ENCODE assay signal across 16 cellular contexts in genomic region chr5:5363045-5363444, GRCh38. TPM values are rescaled to one million over a fixed set of nuclear protein-coding genes. Genes with fewer than 3 reads are reported as not detected.
DNase-seq lines count a peak whose midpoint lies in the region; ATAC-seq, FAIRE-seq and TF ChIP-seq lines count a peak whose summit lies in the region.
"Had no signal": no experiment of that assay in that cellular context is flagged by ENCODE, and none has a peak within 500 bp of the region (broad histone marks: within the 10 kb centered on the region; RNA-seq: fewer than 3 reads in every experiment).

No MANE protein-coding gene starts in this region.

- TF ChIP-seq EP300 in HepG2 (IDR thresholded peaks at IDR 0.05; ENCODE audit: low read depth in 2 of 2, low read length in 2 of 2) (peak in 1 of 2 experiments; percentile 44; a peak in 2 of 4 replicates), HepG2 (CRISPR knock-in tag; IDR thresholded peaks at IDR 0.05; ENCODE audit: borderline replicate concordance) (no peak), SK-N-SH (IDR thresholded peaks at IDR 0.05; ENCODE audit: borderline replicate concordance in 1 of 2, low read depth in 1 of 2, low read length in 1 of 2) (no peak)

- in situ Hi-C loops in GM13977 (cut with MboI; ENCODE audit: low pct_unique_long_range_greater_than_20kb, low sequenced_read_pairs, unreplicated experiment) = no loop called here
- in situ Hi-C loops in HepG2 (cut with HindIII; ENCODE audit: extremely low pct_ligation_motif_present, low pct_unique_long_range_greater_than_20kb) = no loop called here

- FAIRE-seq in HepG2 (lab: Jason Lieb, UNC) = no peak

- H3K9ac ChIP-seq in HepG2 (ENCODE audit: insufficient read depth, low read depth, low read length) (no peak overlapping the region), SK-N-SH (no peak overlapping the region)
- H3K9ac ChIP-seq: KMS-11 had no signal

- H3K4me2 ChIP-seq in HepG2 (ENCODE audit: low read depth, low read length) = no peak overlapping the region
- no peak overlapping the region for H3K4me2 ChIP-seq in SK-N-SH
- H3K4me2 ChIP-seq: KMS-11 had no signal

- CTCF ChIA-PET in HepG2 (lab: Yijun Ruan, JAX; ENCODE audit: low intra/inter-chr PET ratio, low total read pairs) = no interaction called here
- CTCF ChIA-PET in SK-N-SH (lab: Yijun Ruan, JAX) = interaction anchor here (1.3 kb wide), 1 partner anchor 33 kb away, joined by 3 read pairs; no protein-coding TSS in a partner anchor

- H3K27ac ChIP-seq in SJSA1 (peak overlapping the region; percentile 23), HepG2 (ENCODE audit: extremely low read length, insufficient read depth, low read length) (peak overlapping the region; percentile 10), SK-N-SH (ENCODE audit: low read depth in 2 of 2, low read length in 1 of 2) (no peak overlapping the region)
- H3K27ac ChIP-seq: KMS-11 had no signal

- H2AFZ ChIP-seq in HepG2 (ENCODE audit: low read length) (no peak overlapping the region), SK-N-SH (ENCODE audit: low read depth) (no peak overlapping the region)

- H3K4me3 ChIP-seq in SJSA1 (no peak overlapping the region), HepG2 (replicated peaks in 1 of 3; ENCODE audit: insufficient read depth in 1 of 3, low read depth in 2 of 3, low read length in 3 of 3) (no peak overlapping the region), SK-N-SH (ENCODE audit: low read depth in 2 of 2, low read length in 1 of 2) (no peak overlapping the region)

- TF ChIP-seq POLR2A in HepG2 (IDR thresholded peaks at IDR 0.05; ENCODE audit: insufficient read depth in 1 of 2, low read depth in 2 of 2, low read length in 2 of 2) = no peak

- BruUV-seq in HepG2 (replicated peaks; lab: Mats Ljungman, UMichigan) = no TSS peak

- H3K9me2 ChIP-seq in SK-N-SH = no peaks in the 10 kb centered on the region

- no peaks in the 10 kb centered on the region for H3K9me3 ChIP-seq in SJSA1 (replicated peaks)
- H3K9me3 ChIP-seq in HepG2 (ENCODE audit: low read length) = no peaks in the 10 kb centered on the region
- no peaks in the 10 kb centered on the region for H3K9me3 ChIP-seq in SK-N-SH

- H3K27me3 ChIP-seq in SJSA1 (replicated peaks) (no peaks in the 10 kb centered on the region), HepG2 (ENCODE audit: control insufficient read depth in 1 of 2, insufficient read depth in 2 of 2, low read length in 2 of 2) (no peaks in the 10 kb centered on the region), SK-N-SH (ENCODE audit: insufficient read depth) (no peaks in the 10 kb centered on the region)

- no peak for ATAC-seq in HepG2

- intact Hi-C loops in HepG2 (cut with micrococcal nuclease; ENCODE audit: unreplicated experiment) = loop anchor here (5.0 kb wide), 1 partner anchor 59 kb away; the partner anchor contains the start of gene ICE1

- no peaks in the 10 kb centered on the region for H3F3A ChIP-seq in SK-N-SH (replicated peaks; ENCODE audit: insufficient read depth)

- no peak for TF ChIP-seq RAD21 in HepG2 (CRISPR knock-in tag; IDR thresholded peaks at IDR 0.05)
- TF ChIP-seq RAD21 in SK-N-SH (IDR thresholded peaks at IDR 0.05; ENCODE audit: low read length) = no peak

- no peaks in the 10 kb centered on the region for H4K20me1 ChIP-seq in HepG2 (ENCODE audit: insufficient read depth, low read length)
- H4K20me1 ChIP-seq in SK-N-SH (ENCODE audit: insufficient read depth) = no peaks in the 10 kb centered on the region

- POLR2A ChIA-PET in HepG2 (lab: Yijun Ruan, JAX) = interaction anchor here (3.8 kb wide), 1 partner anchor 13 kb away, joined by 43 read pairs; no protein-coding TSS in a partner anchor
- POLR2A ChIA-PET in SK-N-SH (lab: Yijun Ruan, JAX) = no interaction called here

- H3K79me2 ChIP-seq in HepG2 (ENCODE audit: insufficient read depth, low read length) (no peaks in the 10 kb centered on the region), SK-N-SH (ENCODE audit: insufficient read depth) (no peaks in the 10 kb centered on the region)

- DNase-seq in GM13977 (ENCODE audit: low spot score) = peak; percentile 23
- DNase-seq in MV-4-11 (lab: John Stamatoyannopoulos, UW) = peak; percentile 58
- peak in 1 of 2 experiments; percentile 66 for DNase-seq in SJSA1 (ENCODE audit: low read depth in 1 of 2, low spot score in 2 of 2)
- DNase-seq in HepG2 (ENCODE audit: low spot score) = peak; percentile 39
- DNase-seq in activated CD8-positive, alpha-beta memory T cell treated with anti-CD3 and anti-CD28 coated beads, Interleukin-2, amount 50 U/mL, for 4 hours = no peak
- DNase-seq in SK-N-SH = no peak
- DNase-seq in NCI-H1417 treated with DMSO at 0.1 percent for 48 hours (lab: John Stamatoyannopoulos, UW) = no peak
- no peak for DNase-seq in HuH-7.5 (ENCODE audit: low spot score)
- DNase-seq: ACHN, AML-193, COR-L47, H7, NCI-H1930, NCI-H526 treated with DMSO at 0.1 percent for 48 hours, SHP77 treated with DMSO at 0.1 percent for 48 hours had no signal

- H3K36me3 ChIP-seq in SJSA1 = no peaks in the 10 kb centered on the region
- no peaks in the 10 kb centered on the region for H3K36me3 ChIP-seq in HepG2 (replicated peaks in 1 of 2; ENCODE audit: control insufficient read depth in 1 of 2, insufficient read depth in 2 of 2, low read length in 2 of 2)
- no peaks in the 10 kb centered on the region for H3K36me3 ChIP-seq in SK-N-SH (replicated peaks in 1 of 2; ENCODE audit: control insufficient read depth in 1 of 2, insufficient read depth in 2 of 2, low read length in 1 of 2)

- 80% methylated on average over 3 of the region's 3 CpGs for WGBS in HepG2 (ENCODE audit: low lambda C conversion rate)
- WGBS in SK-N-SH (ENCODE audit: low lambda C conversion rate) = 61% methylated on average over 3 of the region's 3 CpGs

- TF ChIP-seq CTCF in GM13977 (IDR thresholded peaks at IDR 0.05; ENCODE audit: extremely low read depth, insufficient read depth, missing control alignments) = no peak
- no peak for TF ChIP-seq CTCF in HepG2 (CRISPR knock-in tag; IDR thresholded peaks at IDR 0.05)
- TF ChIP-seq CTCF in SK-N-SH (IDR thresholded peaks at IDR 0.05) = no peak

- H3K4me1 ChIP-seq in SJSA1 (replicated peaks) (peaks cover 36% of the 10 kb centered on the region), HepG2 (ENCODE audit: insufficient read depth, low read length) (peaks cover 69% of the 10 kb centered on the region), SK-N-SH (ENCODE audit: control insufficient read depth in 1 of 2, insufficient read depth in 2 of 2, low read depth in 1 of 2, low read length in 1 of 2) (peaks cover 0 to 2% of the 10 kb centered on the region in 2 experiments; a peak in 1 of 4 replicates)

TF ChIP-seq in SK-N-SH, 30 proteins besides CTCF, POLR2A, EP300 and RAD21 (continues in another document):
- no peak for TF ChIP-seq POLR2AphosphoS5 (IDR thresholded peaks at IDR 0.05; ENCODE audit: low read depth, low read length)
- no peak for TF ChIP-seq FOXJ3 (CRISPR knock-in tag; IDR thresholded peaks at IDR 0.05)
- TF ChIP-seq FOSL2 (IDR thresholded peaks at IDR 0.05; ENCODE audit: borderline replicate concordance, low read depth) = no peak
- no peak for TF ChIP-seq RFX5 (IDR thresholded peaks at IDR 0.05; ENCODE audit: low read length)
- no peak for TF ChIP-seq SMC3 (IDR thresholded peaks at IDR 0.05; ENCODE audit: low read depth, low read length)
- TF ChIP-seq TEAD4 (IDR thresholded peaks at IDR 0.05; ENCODE audit: borderline replicate concordance, insufficient read depth) = no peak

RNA-seq across cellular contexts. Expression of gene ICE1, which starts 59.4 kb away (rescaled TPM):
- 25.4 and 32.8 TPM in 2 replicates for total RNA-seq in SJSA1 (2014; rRNA removed; shearing (Covaris generic))
- 27.6 and 35.2 TPM in 2 replicates for total RNA-seq in HepG2 (2016; rRNA removed; fragmentation: Illumina TruSeq; extraction: Trizol)
- total RNA-seq in HepG2 (2016; cell fraction: cytosol; rRNA removed; fragmentation: Illumina TruSeq; extraction: Trizol; ENCODE audit: low read depth) = 4.0 and 4.2 TPM in 2 replicates
- total RNA-seq in HepG2 (2016; cell fraction: insoluble cytoplasmic fraction; rRNA removed; fragmentation: Illumina TruSeq; extraction: Trizol) = 25.8 and 33.2 TPM in 2 replicates
- total RNA-seq in HepG2 (2016; cell fraction: membrane; rRNA removed; fragmentation: Illumina TruSeq; extraction: Trizol) = 8.7 and 9.3 TPM in 2 replicates
- 47.9 and 48.8 TPM in 2 replicates for total RNA-seq in HepG2 (2016; cell fraction: nucleus; rRNA removed; fragmentation: Illumina TruSeq; extraction: Trizol)
- polyA plus RNA-seq in HepG2 (2011; rRNA removed) = 9.0 and 9.1 TPM in 2 replicates
- polyA plus RNA-seq in HepG2 (2011; cell fraction: cytosol; rRNA removed) = 4.8 and 6.7 TPM in 2 replicates
- polyA plus RNA-seq in HepG2 (2011; cell fraction: nucleus; rRNA removed) = 12.3 and 13.3 TPM in 2 replicates
- polyA plus RNA-seq in HepG2 (2012) = 11.6 and 12.6 TPM in 2 replicates
- polyA plus RNA-seq in HepG2 (2016; cell fraction: cytosol; fragmentation: Illumina TruSeq; extraction: Trizol; ENCODE audit: low read depth) = 1.4 and 1.5 TPM in 2 replicates
- 18.9 and 19.2 TPM in 2 replicates for polyA plus RNA-seq in HepG2 (2016; cell fraction: insoluble cytoplasmic fraction; fragmentation: Illumina TruSeq; extraction: Trizol; ENCODE audit: low read depth)
- 2.9 and 3.0 TPM in 2 replicates for polyA plus RNA-seq in HepG2 (2016; cell fraction: membrane; fragmentation: Illumina TruSeq; extraction: Trizol; ENCODE audit: low read depth)
- 30.7 and 30.8 TPM in 2 replicates for polyA plus RNA-seq in HepG2 (2016; cell fraction: nucleus; fragmentation: Illumina TruSeq; extraction: Trizol; ENCODE audit: insufficient read depth, low read depth)
- polyA minus RNA-seq in HepG2 (2011; rRNA and poly(A)+ RNA removed; ENCODE audit: low replicate concordance) = 24.3 and 86.6 TPM in 2 replicates
- polyA minus RNA-seq in HepG2 (2011; cell fraction: cytosol; rRNA and poly(A)+ RNA removed) = 14.2 and 14.7 TPM in 2 replicates
- polyA minus RNA-seq in HepG2 (2011; cell fraction: nucleus; rRNA and poly(A)+ RNA removed) = 91.9 and 94.2 TPM in 2 replicates
- 9.4 and 10.7 TPM in 2 replicates for polyA plus RNA-seq in SK-N-SH (2012; rRNA removed)
- polyA plus RNA-seq in SK-N-SH (2012; cell fraction: cytosol; rRNA removed) = 9.5 and 9.8 TPM in 2 replicates
- polyA plus RNA-seq in SK-N-SH (2012; cell fraction: nucleus; rRNA removed) = 10.1 and 20.4 TPM in 2 replicates

Comparison
In these comparisons a context has a peak if more than half of its experiments do, and no peak if none do; other contexts are left out.
1. DNase-seq: peak in GM13977 (single experiment), MV-4-11 (single experiment) and HepG2 (single experiment); none in activated CD8-positive, alpha-beta memory T cell treated with anti-CD3 and anti-CD28 coated beads, Interleukin-2, amount 50 U/mL, for 4 hours (single experiment), SK-N-SH (single experiment), NCI-H1417 treated with DMSO at 0.1 percent for 48 hours (single experiment) and HuH-7.5 (single experiment).
2. H3K27ac ChIP-seq: peak in SJSA1 (single experiment) and HepG2 (single experiment); none in SK-N-SH (0 of 2).